9 cellular contexts compared by ENCODE assay signal in genomic region chr21:37463083-37463780, GRCh38.
DNase-seq lines count a peak whose midpoint lies in the region; ATAC-seq and TF ChIP-seq lines count a peak whose summit lies in the region.
"Had no signal": no experiment of that assay in that cellular context is flagged by ENCODE, and none has a peak within 500 bp of the region (broad histone marks: within the 10 kb centered on the region; RNA-seq: fewer than 3 reads in every experiment).

No MANE protein-coding gene starts in this region.

- intact Hi-C loops in natural killer cell (cut with micrococcal nuclease) = loop anchor here (2.0 to 5.0 kb wide), 4 partner anchors 46 to 242 kb away; partner anchors contain the start of gene VPS26C

- H3K4me3 Mint-ChIP-seq in endothelial cell (ENCODE audit: unreplicated experiment) (no peak overlapping the region), natural killer cell (peak overlapping the region; percentile 79)

- DNase-seq in NCI-H1417 (lab: John Stamatoyannopoulos, UW) (peak; percentile 22 to 63 (median 57)), NCI-H1417 treated with DMSO at 0.1 percent for 48 hours (lab: John Stamatoyannopoulos, UW) (no peak), SJSA1 (ENCODE audit: low read depth in 1 of 2, low spot score in 2 of 2) (peak in 1 of 2 experiments; percentile 60), endothelial cell (ENCODE audit: low spot score) (no peak), natural killer cell (no peak)

- TF ChIP-seq CTCF in endothelial cell (IDR thresholded peaks at IDR 0.05; ENCODE audit: unreplicated experiment) (peak; percentile 84), natural killer cell (IDR thresholded peaks at IDR 0.05) (peak; percentile 27)

- peaks cover 34% of the 10 kb centered on the region for H3K4me1 ChIP-seq in SJSA1 (replicated peaks)

- H3K4me3 ChIP-seq in SJSA1 = no peak overlapping the region
- H3K4me3 ChIP-seq: BLaER1 treated with 17β-estradiol and CSF1 and Interleukin-3, amounts not matched to agents 10 nM and 100 nM had no signal

- H3K36me3 ChIP-seq in SJSA1 = no peaks in the 10 kb centered on the region

- no peaks in the 10 kb centered on the region for H3K9me3 ChIP-seq in SJSA1 (replicated peaks)

- ATAC-seq in HG03439 (IDR thresholded peaks at IDR 0.05; ENCODE audit: unreplicated experiment) (peak; percentile 41), natural killer cell (peak; percentile 60 to 81 (median 60)), HG03139 (IDR thresholded peaks at IDR 0.05; ENCODE audit: unreplicated experiment) (no peak), HG03565 (IDR thresholded peaks at IDR 0.05; ENCODE audit: unreplicated experiment) (no peak)

- H3K27me3 ChIP-seq in SJSA1 (replicated peaks) = no peaks in the 10 kb centered on the region
- H3K27me3 ChIP-seq: BLaER1 treated with 17β-estradiol and CSF1 and Interleukin-3, amounts not matched to agents 10 nM and 100 nM had no signal

- H3K9me3 Mint-ChIP-seq in endothelial cell (ENCODE audit: unreplicated experiment) (no peaks in the 10 kb centered on the region), natural killer cell (no peaks in the 10 kb centered on the region)

- no peaks in the 10 kb centered on the region for H3K27me3 Mint-ChIP-seq in endothelial cell (ENCODE audit: unreplicated experiment)
- no peaks in the 10 kb centered on the region for H3K27me3 Mint-ChIP-seq in natural killer cell (ENCODE audit: low read depth in 2 of 2)

- H3K27ac Mint-ChIP-seq in endothelial cell (ENCODE audit: unreplicated experiment) = no peak overlapping the region
- peak overlapping the region; percentile 87 to 91 for H3K27ac Mint-ChIP-seq in natural killer cell

- no peaks in the 10 kb centered on the region for H3K36me3 Mint-ChIP-seq in endothelial cell (ENCODE audit: low read depth, unreplicated experiment)
- H3K36me3 Mint-ChIP-seq in natural killer cell = no peaks in the 10 kb centered on the region

- H3K4me1 Mint-ChIP-seq in endothelial cell (ENCODE audit: unreplicated experiment) (peaks cover 30% of the 10 kb centered on the region), natural killer cell (peaks cover 76 to 80% of the 10 kb centered on the region in 2 donors)

- peak overlapping the region; percentile 23 for H3K27ac ChIP-seq in SJSA1

Comparison
In these comparisons a context has a peak if more than half of its experiments do, and no peak if none do; other contexts are left out.
1. DNase-seq: peak in NCI-H1417 (3 of 3); none in NCI-H1417 treated with DMSO at 0.1 percent for 48 hours (single experiment), endothelial cell (single experiment) and natural killer cell (single experiment).
2. ATAC-seq: peak in HG03439 (single experiment) and natural killer cell (3 of 3); none in HG03139 (single experiment) and HG03565 (single experiment).